ENCODE assay signal across 25 cellular contexts in the genomic region with DNA sequence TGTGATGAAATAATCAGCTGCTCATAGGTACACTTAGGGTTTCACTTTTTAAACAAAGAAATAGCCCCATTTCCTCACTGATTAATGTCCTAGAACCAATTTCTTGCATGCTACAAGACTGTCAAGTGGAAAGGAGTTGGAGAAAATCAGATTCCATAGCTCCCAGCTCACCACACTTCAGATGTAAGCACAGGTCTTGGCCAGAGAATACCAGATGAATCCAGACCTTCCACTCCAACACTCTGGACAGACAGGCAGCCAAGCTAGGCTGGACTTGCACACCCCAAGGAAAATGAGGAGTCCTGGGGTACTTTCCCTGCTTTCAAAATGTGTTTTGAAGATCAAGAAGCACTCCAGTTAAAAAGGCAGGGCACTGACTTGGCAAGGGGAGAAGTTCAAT.
DNase-seq lines count a peak whose midpoint lies in the region; ATAC-seq, FAIRE-seq and TF ChIP-seq lines count a peak whose summit lies in the region.
"Had no signal": no experiment of that assay in that cellular context is flagged by ENCODE, and none has a peak within 500 bp of the region (broad histone marks: within the 10 kb centered on the region; RNA-seq: fewer than 3 reads in every experiment).

No MANE protein-coding gene starts in this region.

- no peak overlapping the region for H3K4me3 Mint-ChIP-seq in effector memory CD8-positive, alpha-beta T cell
- H3K4me3 Mint-ChIP-seq: activated CD4-positive, alpha-beta T cell treated with anti-CD3 and anti-CD28 coated beads for 36 hours; neural progenitor cell had no signal

- H3K4me1 Mint-ChIP-seq in effector memory CD8-positive, alpha-beta T cell (ENCODE audit: low read depth in 2 of 2), result peaks cover 6 to 10% of the 10 kb centered on the region in 2 donors
- H3K4me1 Mint-ChIP-seq: neural progenitor cell had no signal

- no peaks in the 10 kb centered on the region for H3K9me3 ChIP-seq in left ventricle myocardium inferior (replicated peaks)
- no peaks in the 10 kb centered on the region for H3K9me3 ChIP-seq in pancreas
- H3K9me3 ChIP-seq: Caco-2, mucosa of descending colon, prostate gland had no signal

- intact Hi-C loops in left ventricle myocardium inferior (cut with micrococcal nuclease) (no loop called here), Right ventricle myocardium inferior (cut with DNase I) (loop anchor here (2.0 kb wide), 1 partner anchor 69 kb away; a partner anchor contains a TSS), left ventricle myocardium superior (cut with micrococcal nuclease) (no loop called here), pancreas (cut with DNase I) (no loop called here)

- H3K36me3 Mint-ChIP-seq in effector memory CD8-positive, alpha-beta T cell (ENCODE audit: insufficient read depth), result no peaks in the 10 kb centered on the region

- no peak for TF ChIP-seq CTCF in left ventricle myocardium inferior (IDR thresholded peaks at IDR 0.05; ENCODE audit: borderline replicate concordance)
- TF ChIP-seq CTCF in pancreas (IDR thresholded peaks at IDR 0.05), result no peak

- no peaks in the 10 kb centered on the region for H3K9me3 Mint-ChIP-seq in effector memory CD8-positive, alpha-beta T cell
- H3K9me3 Mint-ChIP-seq: activated naive CD4-positive, alpha-beta T cell treated with anti-CD3 and anti-CD28 coated beads, Interleukin-2, amount 50 U/mL, for 72 hours; neural progenitor cell had no signal

- ATAC-seq in Right ventricle myocardium inferior, result no peak
- ATAC-seq in left ventricle myocardium superior, result peak; percentile 17
- ATAC-seq in pancreas, result peak in 2 of 4 donors; percentile 8 to 17
- no peak for ATAC-seq in GM21576 (IDR thresholded peaks at IDR 0.05; ENCODE audit: unreplicated experiment)
- no peak for ATAC-seq in effector memory CD8-positive, alpha-beta T cell (replicated peaks)
- ATAC-seq: activated CD4-positive, alpha-beta T cell treated with anti-CD3 and anti-CD28 coated beads for 36 hours; activated naive CD4-positive, alpha-beta T cell treated with anti-CD3 and anti-CD28 coated beads, Interleukin-2, amount 50 U/mL, for 72 hours; left lobe of liver; mucosa of descending colon; stimulated activated naive CD8-positive, alpha-beta T cell treated with anti-CD3 and anti-CD28 coated beads, Interleukin-15, Interleukin-2, amounts not matched to agents 100 U/mL and 50 U/mL, for 24 hours had no signal

- H3K27me3 ChIP-seq in left ventricle myocardium inferior (ENCODE audit: low read depth) (no peaks in the 10 kb centered on the region), pancreas (no peaks in the 10 kb centered on the region)
- H3K27me3 ChIP-seq: neural progenitor cell had no signal

- FAIRE-seq in pancreas (lab: Jason Lieb, UNC), result no peak

- peaks cover 25% of the 10 kb centered on the region for H3K4me1 ChIP-seq in left ventricle myocardium inferior
- peaks cover 24 to 41% (median 39%) of the 10 kb centered on the region in 3 donors for H3K4me1 ChIP-seq in pancreas
- H3K4me1 ChIP-seq: Caco-2, prostate gland had no signal

- no peaks in the 10 kb centered on the region for H3K27me3 Mint-ChIP-seq in effector memory CD8-positive, alpha-beta T cell
- H3K27me3 Mint-ChIP-seq: activated CD4-positive, alpha-beta T cell treated with anti-CD3 and anti-CD28 coated beads for 36 hours had no signal

- peak overlapping the region; percentile 75 for H3K27ac ChIP-seq in left ventricle myocardium inferior (replicated peaks)
- peak overlapping the region; percentile 35 to 90 (median 74) for H3K27ac ChIP-seq in pancreas
- H3K27ac ChIP-seq: GM23248, neural progenitor cell, prostate gland had no signal

- H3K36me3 ChIP-seq in left ventricle myocardium inferior (peaks cover 3% of the 10 kb centered on the region), pancreas (no peaks in the 10 kb centered on the region)
- H3K36me3 ChIP-seq: neural progenitor cell, prostate gland had no signal

- H3K4me3 ChIP-seq in left ventricle myocardium inferior (no peak overlapping the region), pancreas (no peak overlapping the region)
- H3K4me3 ChIP-seq: GM23248, mucosa of descending colon, neural progenitor cell, prostate gland had no signal

- H3K27ac Mint-ChIP-seq in effector memory CD8-positive, alpha-beta T cell, result no peak overlapping the region
- H3K27ac Mint-ChIP-seq: neural progenitor cell had no signal

- no peak for DNase-seq in left ventricle myocardium inferior
- DNase-seq in Right ventricle myocardium inferior (ENCODE audit: missing footprints), result no peak
- no peak for DNase-seq in left ventricle myocardium superior
- no peak for DNase-seq in pancreas
- no peak for DNase-seq in NCI-H128 (lab: John Stamatoyannopoulos, UW; ENCODE audit: unreplicated experiment)
- no peak for DNase-seq in effector memory CD8-positive, alpha-beta T cell
- no peak for DNase-seq in NCI-H2227 (lab: John Stamatoyannopoulos, UW; ENCODE audit: unreplicated experiment)
- DNase-seq: activated CD4-positive, alpha-beta T cell treated with anti-CD3 and anti-CD28 coated beads for 36 hours; activated T-cell treated with anti-CD3 and anti-CD28 coated beads, Interleukin-2, amount 50 U/mL, for 48 hours; Caco-2; effector memory CD4-positive, alpha-beta T cell; glutamatergic neuron; GM23248; Kasumi-1; mucosa of descending colon; NCI-H1048; NCI-H446; stimulated activated CD4-positive, alpha-beta T cell treated with anti-CD3 and anti-CD28 coated beads, Interleukin-4, amount 100 ng/mL, for 1 hour; stimulated activated naive CD8-positive, alpha-beta T cell treated with anti-CD3 and anti-CD28 coated beads, Interleukin-15, Interleukin-2, amounts not matched to agents 100 U/mL and 50 U/mL, for 24 hours; trophoblast cell had no signal
